1 cellular context compared by ENCODE assay signal in genomic region chr10:109914966-109915365, GRCh38.
TF ChIP-seq lines count a peak whose summit lies in the region.

No MANE protein-coding gene starts in this region.

TF ChIP-seq in GM12878, 131 proteins besides CTCF, POLR2A, EP300 and RAD21 (continued from another document):
- TF ChIP-seq E4F1 (IDR thresholded peaks at IDR 0.05; ENCODE audit: borderline replicate concordance, partially characterized antibody) (no peak), PBX3 (IDR thresholded peaks at IDR 0.05; ENCODE audit: insufficient replicate concordance, low read depth, low read length) (no peak), IKZF2 (IDR thresholded peaks at IDR 0.05) (peak in 1 of 2 experiments; percentile 28; a peak in 2 of 4 replicates), ZNF687 (IDR thresholded peaks at IDR 0.05) (peak; percentile 44; the same call in 1 of the 2 replicates)
